ENCODE assay signal across 13 cellular contexts in the genomic region with DNA sequence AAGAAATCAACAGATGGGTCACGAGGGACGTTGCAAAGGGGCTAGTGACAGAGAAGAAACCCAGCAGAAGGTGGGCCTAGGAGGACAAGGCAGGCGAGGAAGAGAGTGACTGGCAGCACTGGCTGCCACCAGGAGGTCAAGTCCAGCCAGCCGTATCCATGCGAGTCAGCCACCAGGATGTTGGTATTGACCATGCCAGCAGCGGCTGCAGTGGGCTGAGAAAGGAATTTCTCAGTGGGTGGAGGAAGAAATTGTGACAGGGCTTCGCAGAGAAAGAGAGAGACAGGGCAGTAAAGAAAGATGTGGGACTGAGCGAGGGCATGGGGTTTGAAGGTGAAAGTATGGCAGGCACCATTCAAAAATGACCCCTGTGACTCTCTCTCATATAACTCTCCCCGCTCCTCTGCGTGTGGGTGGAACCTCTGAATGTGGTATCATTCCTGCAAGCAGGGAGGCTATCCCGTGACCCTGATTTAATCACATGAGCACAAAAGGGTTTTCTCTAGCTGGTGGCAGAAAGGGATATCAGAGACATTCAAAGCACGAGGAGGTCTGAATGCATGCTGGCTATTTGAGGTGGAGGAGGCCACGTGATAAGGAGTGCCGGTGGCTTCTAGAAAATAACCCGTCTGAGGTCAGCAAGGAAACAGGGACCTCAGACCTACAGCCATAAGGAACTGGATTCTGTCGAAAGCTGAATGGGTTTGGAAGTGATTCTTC. TPM values are rescaled to one million over a fixed set of nuclear protein-coding genes. Genes with fewer than 3 reads are reported as not detected.
DNase-seq lines count a peak whose midpoint lies in the region; ATAC-seq and TF ChIP-seq lines count a peak whose summit lies in the region.
"Had no signal": no experiment of that assay in that cellular context is flagged by ENCODE, and none has a peak within 500 bp of the region (broad histone marks: within the 10 kb centered on the region; RNA-seq: fewer than 3 reads in every experiment).

No MANE protein-coding gene starts in this region.

- no peaks in the 10 kb centered on the region for H3F3A ChIP-seq in PC-3 (ENCODE audit: low read length, unreplicated experiment)
- no peaks in the 10 kb centered on the region for H3F3A ChIP-seq in neural progenitor cell (ENCODE audit: low read depth)

- peak; percentile 48; the same call in 1 of the 2 replicates for ATAC-seq in PC-3
- ATAC-seq: left colon had no signal

- H3K9me3 Mint-ChIP-seq in neural progenitor cell, result no peaks in the 10 kb centered on the region

- H3K4me1 ChIP-seq in PC-3 (ENCODE audit: insufficient read depth, low read length) (no peaks in the 10 kb centered on the region), neural progenitor cell (no peaks in the 10 kb centered on the region)

- no peak overlapping the region for H3K4me2 ChIP-seq in PC-3 (ENCODE audit: low read length)
- H3K4me2 ChIP-seq in neural progenitor cell, result no peak overlapping the region

- CTCF ChIA-PET in PC-3 (lab: Charles Lee), result no interaction called here

- POLR2A ChIA-PET in PC-3 (lab: Charles Lee; ENCODE audit: unreplicated experiment), result no interaction called here

- H2AFZ ChIP-seq in PC-3 (ENCODE audit: low read length) (no peak overlapping the region), neural progenitor cell (replicated peaks) (no peak overlapping the region)

- peaks cover 21% of the 10 kb centered on the region for H3K36me3 Mint-ChIP-seq in neural progenitor cell

- BruUV-seq in PC-3 (replicated peaks; lab: Mats Ljungman, UMichigan), result no TSS peak

- no peaks in the 10 kb centered on the region for H3K27me3 ChIP-seq in PC-3 (ENCODE audit: low read length)
- H3K27me3 ChIP-seq in neural progenitor cell, result no peaks in the 10 kb centered on the region

- no peak for TF ChIP-seq CTCF in PC-3 (conservative IDR thresholded peaks at IDR 0.05; ENCODE audit: low read depth, low read length)
- TF ChIP-seq CTCF in neural progenitor cell (IDR thresholded peaks at IDR 0.05), result no peak

- intact Hi-C loops in PC-3 (cut with micrococcal nuclease), result no loop called here

- H3K9ac ChIP-seq in PC-3 (ENCODE audit: low read length) (no peak overlapping the region), neural progenitor cell (no peak overlapping the region)

- peak overlapping the region; percentile 67 for H3K27ac Mint-ChIP-seq in neural progenitor cell

- peaks cover 6% of the 10 kb centered on the region for H3K27me3 Mint-ChIP-seq in neural progenitor cell (ENCODE audit: insufficient read depth, low read depth)

- H3K27ac ChIP-seq in PC-3 (ENCODE audit: low read length) (no peak overlapping the region), neural progenitor cell (no peak overlapping the region)

- in situ Hi-C loops in ACHN (cut with HindIII; ENCODE audit: low pct_ligation_motif_present, low pct_unique_long_range_greater_than_20kb, low sequenced_read_pairs), result no loop called here

- H3K36me3 ChIP-seq in PC-3 (ENCODE audit: low read depth, low read length), result peaks cover 19% of the 10 kb centered on the region; the same call in 1 of the 2 replicates
- no peaks in the 10 kb centered on the region for H3K36me3 ChIP-seq in neural progenitor cell

- H3K79me2 ChIP-seq in PC-3 (ENCODE audit: low read length) (no peaks in the 10 kb centered on the region), neural progenitor cell (ENCODE audit: low read depth) (no peaks in the 10 kb centered on the region)

- H4K20me1 ChIP-seq in PC-3 (ENCODE audit: low read length) (no peaks in the 10 kb centered on the region), neural progenitor cell (ENCODE audit: low read depth) (no peaks in the 10 kb centered on the region)

- peaks cover 22% of the 10 kb centered on the region for H3K4me1 Mint-ChIP-seq in neural progenitor cell

- H3K9me3 ChIP-seq in PC-3 (ENCODE audit: low read length) (no peaks in the 10 kb centered on the region), neural progenitor cell (ENCODE audit: low read depth) (no peaks in the 10 kb centered on the region)

- DNase-seq in ACHN (peak; percentile 46), PC-3 (peak; percentile 12), epidermal melanocyte (ENCODE audit: insufficient read length, low spot score) (peak; percentile 20), neural progenitor cell (ENCODE audit: low spot score) (no peak), NCI-H82 treated with DMSO at 0.1 percent for 48 hours (lab: John Stamatoyannopoulos, UW; ENCODE audit: unreplicated experiment) (no peak), AG08396 (ENCODE audit: low spot score) (no peak), NCI-H1694 treated with DMSO at 0.1 percent for 48 hours (lab: John Stamatoyannopoulos, UW) (no peak), Kasumi-1 (lab: John Stamatoyannopoulos, UW) (no peak)
- DNase-seq: activated T-cell treated with anti-CD3 and anti-CD28 coated beads, Interleukin-2, amount 50 U/mL, for 1 hour; central memory CD4-positive, alpha-beta T cell; NCI-H524; SHP77 treated with DMSO at 0.1 percent for 48 hours had no signal

- H3K9me2 ChIP-seq in PC-3 (replicated peaks; ENCODE audit: low read length), result no peaks in the 10 kb centered on the region

- H3K4me3 Mint-ChIP-seq in neural progenitor cell, result peak overlapping the region; percentile 29

- H3K4me3 ChIP-seq in PC-3 (ENCODE audit: low read length) (no peak overlapping the region), neural progenitor cell (no peak overlapping the region)

RNA-seq across cellular contexts. Expression of gene FBXW11, which starts 45.4 kb away (rescaled TPM):
- 62.8 and 69.2 TPM in 2 replicates for total RNA-seq in PC-3 (2014; rRNA removed)
- total RNA-seq in neural progenitor cell (ENCODE audit: low replicate concordance), result 74.5 and 79.1 TPM in 2 replicates

Comparison
In these comparisons a context has a peak if more than half of its experiments do, and no peak if none do; other contexts are left out.
1. DNase-seq: peak in ACHN (single experiment), PC-3 (single experiment) and epidermal melanocyte (single experiment); none in neural progenitor cell (single experiment), NCI-H82 treated with DMSO at 0.1 percent for 48 hours (single experiment), AG08396 (single experiment), NCI-H1694 treated with DMSO at 0.1 percent for 48 hours (single experiment) and Kasumi-1 (0 of 2).